1 cellular context compared by ENCODE assay signal in the genomic region with DNA sequence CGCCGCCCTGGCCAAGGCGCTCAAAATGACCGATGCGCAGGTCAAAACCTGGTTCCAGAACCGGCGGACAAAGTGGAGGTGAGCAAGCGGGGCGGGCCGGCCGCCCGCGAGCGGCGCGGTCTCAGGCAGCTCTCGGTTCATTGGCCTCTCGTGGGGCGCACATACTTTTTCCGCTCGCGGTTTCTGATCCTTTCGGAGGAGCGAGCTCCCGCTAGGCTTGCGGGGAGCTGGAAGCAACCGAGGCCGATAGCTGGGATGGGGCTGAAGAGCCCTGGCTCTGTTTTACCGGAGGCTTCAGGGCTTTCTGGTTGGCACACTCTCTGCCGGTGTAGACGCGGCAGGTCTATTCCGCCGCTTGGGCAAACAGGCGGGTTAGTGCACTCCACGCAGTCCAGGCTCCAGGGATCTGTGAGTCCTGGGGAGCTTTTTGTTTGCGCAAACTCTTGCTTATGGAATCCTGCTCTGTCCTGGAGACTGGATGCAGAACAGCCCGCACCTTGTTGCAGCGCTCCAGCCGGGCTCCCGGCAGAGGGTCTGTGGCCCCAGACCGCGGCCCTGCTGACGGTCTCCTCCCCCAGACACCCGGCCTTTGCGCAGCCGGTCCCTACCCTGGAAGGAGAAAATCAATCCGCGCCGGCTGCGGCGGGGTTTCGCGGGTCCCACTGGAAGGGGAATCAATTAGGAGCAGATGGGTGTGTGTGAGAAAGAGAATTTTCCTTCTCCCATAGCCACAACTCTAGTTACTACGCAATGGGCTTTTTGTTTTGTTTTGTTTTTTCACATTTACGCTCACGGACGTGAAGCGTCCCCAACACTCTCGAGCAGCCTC.
TF ChIP-seq lines count a peak whose summit lies in the region.

No MANE protein-coding gene starts in this region.

TF ChIP-seq in WTC11, 78 proteins besides CTCF, POLR2A, EP300 and RAD21 (continued from another document):
- TF ChIP-seq, protein P1, sequence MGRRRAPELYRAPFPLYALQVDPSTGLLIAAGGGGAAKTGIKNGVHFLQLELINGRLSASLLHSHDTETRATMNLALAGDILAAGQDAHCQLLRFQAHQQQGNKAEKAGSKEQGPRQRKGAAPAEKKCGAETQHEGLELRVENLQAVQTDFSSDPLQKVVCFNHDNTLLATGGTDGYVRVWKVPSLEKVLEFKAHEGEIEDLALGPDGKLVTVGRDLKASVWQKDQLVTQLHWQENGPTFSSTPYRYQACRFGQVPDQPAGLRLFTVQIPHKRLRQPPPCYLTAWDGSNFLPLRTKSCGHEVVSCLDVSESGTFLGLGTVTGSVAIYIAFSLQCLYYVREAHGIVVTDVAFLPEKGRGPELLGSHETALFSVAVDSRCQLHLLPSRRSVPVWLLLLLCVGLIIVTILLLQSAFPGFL (CRISPR knock-in tag; IDR thresholded peaks at IDR 0.05; ENCODE audit: borderline replicate concordance): no peak
- TF ChIP-seq, protein P2, sequence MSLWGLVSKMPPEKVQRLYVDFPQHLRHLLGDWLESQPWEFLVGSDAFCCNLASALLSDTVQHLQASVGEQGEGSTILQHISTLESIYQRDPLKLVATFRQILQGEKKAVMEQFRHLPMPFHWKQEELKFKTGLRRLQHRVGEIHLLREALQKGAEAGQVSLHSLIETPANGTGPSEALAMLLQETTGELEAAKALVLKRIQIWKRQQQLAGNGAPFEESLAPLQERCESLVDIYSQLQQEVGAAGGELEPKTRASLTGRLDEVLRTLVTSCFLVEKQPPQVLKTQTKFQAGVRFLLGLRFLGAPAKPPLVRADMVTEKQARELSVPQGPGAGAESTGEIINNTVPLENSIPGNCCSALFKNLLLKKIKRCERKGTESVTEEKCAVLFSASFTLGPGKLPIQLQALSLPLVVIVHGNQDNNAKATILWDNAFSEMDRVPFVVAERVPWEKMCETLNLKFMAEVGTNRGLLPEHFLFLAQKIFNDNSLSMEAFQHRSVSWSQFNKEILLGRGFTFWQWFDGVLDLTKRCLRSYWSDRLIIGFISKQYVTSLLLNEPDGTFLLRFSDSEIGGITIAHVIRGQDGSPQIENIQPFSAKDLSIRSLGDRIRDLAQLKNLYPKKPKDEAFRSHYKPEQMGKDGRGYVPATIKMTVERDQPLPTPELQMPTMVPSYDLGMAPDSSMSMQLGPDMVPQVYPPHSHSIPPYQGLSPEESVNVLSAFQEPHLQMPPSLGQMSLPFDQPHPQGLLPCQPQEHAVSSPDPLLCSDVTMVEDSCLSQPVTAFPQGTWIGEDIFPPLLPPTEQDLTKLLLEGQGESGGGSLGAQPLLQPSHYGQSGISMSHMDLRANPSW (CRISPR knock-in tag; conservative IDR thresholded peaks at IDR 0.05; ENCODE audit: low read depth): no peak
- TF ChIP-seq ETV6 (CRISPR knock-in tag; IDR thresholded peaks at IDR 0.05) (no peak), ZNF396 (CRISPR knock-in tag; IDR thresholded peaks at IDR 0.05; ENCODE audit: borderline replicate concordance) (no peak), ZNF317 (CRISPR knock-in tag; IDR thresholded peaks at IDR 0.05; ENCODE audit: borderline replicate concordance, low read depth) (no peak)
- TF ChIP-seq, protein P3, sequence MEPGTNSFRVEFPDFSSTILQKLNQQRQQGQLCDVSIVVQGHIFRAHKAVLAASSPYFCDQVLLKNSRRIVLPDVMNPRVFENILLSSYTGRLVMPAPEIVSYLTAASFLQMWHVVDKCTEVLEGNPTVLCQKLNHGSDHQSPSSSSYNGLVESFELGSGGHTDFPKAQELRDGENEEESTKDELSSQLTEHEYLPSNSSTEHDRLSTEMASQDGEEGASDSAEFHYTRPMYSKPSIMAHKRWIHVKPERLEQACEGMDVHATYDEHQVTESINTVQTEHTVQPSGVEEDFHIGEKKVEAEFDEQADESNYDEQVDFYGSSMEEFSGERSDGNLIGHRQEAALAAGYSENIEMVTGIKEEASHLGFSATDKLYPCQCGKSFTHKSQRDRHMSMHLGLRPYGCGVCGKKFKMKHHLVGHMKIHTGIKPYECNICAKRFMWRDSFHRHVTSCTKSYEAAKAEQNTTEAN (CRISPR knock-in tag; IDR thresholded peaks at IDR 0.05): no peak
